Comparison of ENCODE assay signal across 22 cellular contexts in genomic region chr7:14009453-14010418, GRCh38. TPM values are rescaled to one million over a fixed set of nuclear protein-coding genes. Genes with fewer than 3 reads are reported as not detected.
DNase-seq lines count a peak whose midpoint lies in the region; ATAC-seq, FAIRE-seq and TF ChIP-seq lines count a peak whose summit lies in the region.
"Had no signal": no experiment of that assay in that cellular context is flagged by ENCODE, and none has a peak within 500 bp of the region (broad histone marks: within the 10 kb centered on the region; RNA-seq: fewer than 3 reads in every experiment).

No MANE protein-coding gene starts in this region.

- no peak overlapping the region for H2BK5ac ChIP-seq in H1 (ENCODE audit: low read depth, low read length)

- BruUV-seq in HepG2 (replicated peaks; lab: Mats Ljungman, UMichigan) (no TSS peak), PC-3 (replicated peaks; lab: Mats Ljungman, UMichigan) (no TSS peak)

- TF ChIP-seq RAD21 in HepG2 (CRISPR knock-in tag; IDR thresholded peaks at IDR 0.05) = no peak
- TF ChIP-seq RAD21 in H1 (IDR thresholded peaks at IDR 0.05 in 1 of 2, conservative IDR thresholded peaks at IDR 0.05 in 1 of 2; ENCODE audit: low read depth in 2 of 2, low read length in 2 of 2) = no peak

- no peaks in the 10 kb centered on the region for H3K79me1 ChIP-seq in H1 (ENCODE audit: low read depth, low read length)

- H3K18ac ChIP-seq in H1 (ENCODE audit: extremely low read depth, low read length) = no peak overlapping the region

- H4K5ac ChIP-seq in H1 (ENCODE audit: insufficient read length, low read depth, low read length) = no peak overlapping the region

- H3K36me3 ChIP-seq in right lobe of liver (no peaks in the 10 kb centered on the region), HepG2 (replicated peaks in 1 of 2; ENCODE audit: control insufficient read depth in 1 of 2, insufficient read depth in 2 of 2, low read length in 2 of 2) (no peaks in the 10 kb centered on the region), PC-3 (ENCODE audit: low read depth, low read length) (no peaks in the 10 kb centered on the region), H1 (ENCODE audit: control insufficient read depth in 2 of 4, insufficient read depth in 4 of 4, low read length in 3 of 4) (no peaks in the 10 kb centered on the region)
- H3K36me3 ChIP-seq: left ventricle myocardium inferior had no signal

- H3K14ac ChIP-seq in H1 (ENCODE audit: insufficient read length) = no peak overlapping the region

- no peak overlapping the region for H2AK5ac ChIP-seq in H1 (ENCODE audit: low read depth, low read length)

- no peaks in the 10 kb centered on the region for H3K23me2 ChIP-seq in H1 (ENCODE audit: low read depth, low read length)

- H3K23ac ChIP-seq in H1 (ENCODE audit: insufficient read length) = no peak overlapping the region

- WGBS in right lobe of liver (ENCODE audit: insufficient coverage, low coverage, low lambda C conversion rate, missing lambda C conversion rate) = 73% methylated on average over 10 of the region's 10 CpGs
- 40% methylated on average over 10 of the region's 10 CpGs for WGBS in HepG2 (ENCODE audit: low lambda C conversion rate)
- WGBS in H1 (ENCODE audit: extremely low coverage in 1 of 2, insufficient coverage in 1 of 2, insufficient read length in 1 of 2, insufficient replicate concordance in 2 of 2, low coverage in 1 of 2, low lambda C conversion rate in 2 of 2, missing lambda C conversion rate in 1 of 2), 2 experiments = 91% methylated on average over 10 of the region's 10 CpGs; no CpG with 5 or more reads in 1 of the 2 experiments

- no peak overlapping the region for H4K91ac ChIP-seq in H1 (replicated peaks; ENCODE audit: insufficient read length, low read length)

- H3K27me3 ChIP-seq in right lobe of liver (no peaks in the 10 kb centered on the region), HepG2 (ENCODE audit: control insufficient read depth in 1 of 2, insufficient read depth in 2 of 2, low read length in 2 of 2) (no peaks in the 10 kb centered on the region), PC-3 (ENCODE audit: low read length) (no peaks in the 10 kb centered on the region), H1 (replicated peaks in 1 of 4; ENCODE audit: control insufficient read depth in 3 of 4, extremely low read depth in 1 of 4, insufficient read depth in 3 of 4, low read length in 3 of 4) (no peaks in the 10 kb centered on the region; a peak in 1 of 7 replicates)
- H3K27me3 ChIP-seq: dorsolateral prefrontal cortex had no signal

- no peaks in the 10 kb centered on the region for H3F3A ChIP-seq in PC-3 (ENCODE audit: low read length, unreplicated experiment)

- H3K4me3 ChIP-seq in right lobe of liver (peak overlapping the region in 1 of 3 donors; percentile 13), HepG2 (replicated peaks in 1 of 3; ENCODE audit: insufficient read depth in 1 of 3, low read depth in 2 of 3, low read length in 3 of 3) (no peak overlapping the region), PC-3 (ENCODE audit: low read length) (0 out of 2 replicates have a peak overlapping the region, but pooled peaks have one; percentile 31), H1 (ENCODE audit: extremely low read depth in 1 of 4, insufficient read depth in 2 of 4, low read depth in 3 of 4, low read length in 4 of 4) (no peak overlapping the region)
- H3K4me3 ChIP-seq: dorsolateral prefrontal cortex, left ventricle myocardium inferior had no signal

- no peak overlapping the region for H3K4ac ChIP-seq in H1 (replicated peaks; ENCODE audit: insufficient read length, low read depth, low read length)

- FAIRE-seq in HepG2 (lab: Jason Lieb, UNC) = no peak
- no peak for FAIRE-seq in H1 (lab: Jason Lieb, UNC)
- FAIRE-seq: astrocyte, GM18507 had no signal

- H4K20me1 ChIP-seq in HepG2 (ENCODE audit: insufficient read depth, low read length) = no peaks in the 10 kb centered on the region
- H4K20me1 ChIP-seq in PC-3 (ENCODE audit: low read length) = no peaks in the 10 kb centered on the region
- H4K20me1 ChIP-seq in H1 (replicated peaks in 1 of 2; ENCODE audit: control insufficient read depth in 1 of 2, insufficient read depth in 2 of 2, low read length in 2 of 2) = no peaks in the 10 kb centered on the region

- no peak for TF ChIP-seq POLR2A in right lobe of liver (IDR thresholded peaks at IDR 0.05)
- TF ChIP-seq POLR2A in HepG2 (IDR thresholded peaks at IDR 0.05; ENCODE audit: insufficient read depth in 1 of 2, low read depth in 2 of 2, low read length in 2 of 2) = no peak
- TF ChIP-seq POLR2A in H1 (IDR thresholded peaks at IDR 0.05; ENCODE audit: control extremely low read depth in 1 of 2, low read depth in 2 of 2, low read length in 2 of 2) = no peak

- H2AFZ ChIP-seq in HepG2 (ENCODE audit: low read length) (no peak overlapping the region), PC-3 (ENCODE audit: low read length) (peak overlapping the region; percentile 31; the same call in 1 of the 2 replicates), H1 (ENCODE audit: low read length) (no peak overlapping the region)

- H2BK15ac ChIP-seq in H1 (ENCODE audit: low read length) = no peak overlapping the region

- in situ Hi-C loops in HepG2 (cut with HindIII; ENCODE audit: extremely low pct_ligation_motif_present, low pct_unique_long_range_greater_than_20kb) = no loop called here

- intact Hi-C loops in right lobe of liver (cut with DNase I) = no loop called here
- intact Hi-C loops in HepG2 (cut with micrococcal nuclease; ENCODE audit: unreplicated experiment) = no loop called here
- intact Hi-C loops in PC-3 (cut with micrococcal nuclease) = no loop called here

- H3K27ac ChIP-seq in right lobe of liver = no peak overlapping the region
- no peak overlapping the region for H3K27ac ChIP-seq in HepG2 (ENCODE audit: extremely low read length, insufficient read depth, low read length)
- H3K27ac ChIP-seq in PC-3 (ENCODE audit: low read length) = no peak overlapping the region
- H3K27ac ChIP-seq in H1 (ENCODE audit: low read depth, low read length) = no peak overlapping the region
- H3K27ac ChIP-seq: dorsolateral prefrontal cortex, left ventricle myocardium inferior had no signal

- H3K9me3 ChIP-seq in right lobe of liver (no peaks in the 10 kb centered on the region), HepG2 (ENCODE audit: low read length) (peaks cover 57% of the 10 kb centered on the region), PC-3 (ENCODE audit: low read length) (no peaks in the 10 kb centered on the region), H1 (ENCODE audit: insufficient read depth in 2 of 2, low read depth in 1 of 2, low read length in 1 of 2) (no peaks in the 10 kb centered on the region)
- H3K9me3 ChIP-seq: left ventricle myocardium inferior had no signal

- H3K4me2 ChIP-seq in HepG2 (ENCODE audit: low read depth, low read length) = no peak overlapping the region
- peak overlapping the region; percentile 11; the same call in 1 of the 2 replicates for H3K4me2 ChIP-seq in PC-3 (ENCODE audit: low read length)
- H3K4me2 ChIP-seq in H1 (ENCODE audit: insufficient read depth in 1 of 2, low read depth in 2 of 2, low read length in 2 of 2) = no peak overlapping the region

- H2BK20ac ChIP-seq in H1 (ENCODE audit: low read length) = no peak overlapping the region

- DNase-seq in right lobe of liver = no peak
- no peak for DNase-seq in HepG2 (ENCODE audit: low spot score)
- no peak for DNase-seq in PC-3
- no peak for DNase-seq in H1 (ENCODE audit: low read depth in 1 of 2, low spot score in 2 of 2)
- no peak for DNase-seq in DMS79 treated with DMSO at 0.1 percent for 48 hours (lab: John Stamatoyannopoulos, UW)
- no peak for DNase-seq in DMS53 (lab: John Stamatoyannopoulos, UW)
- DNase-seq in NCI-H187 (lab: John Stamatoyannopoulos, UW) = no peak
- DNase-seq: activated CD4-positive, alpha-beta T cell treated with anti-CD3 and anti-CD28 coated beads for 4 hours; activated naive CD8-positive, alpha-beta T cell treated with anti-CD3 and anti-CD28 coated beads for 36 hours; central memory CD4-positive, alpha-beta T cell; dorsolateral prefrontal cortex; left ventricle myocardium inferior; midbrain; NCI-H1436; NCI-H2171 treated with DMSO at 0.1 percent for 48 hours; NCI-H524 treated with DMSO at 0.1 percent for 48 hours; nephron progenitor cell had no signal

- no peaks in the 10 kb centered on the region for H3K9me2 ChIP-seq in PC-3 (replicated peaks; ENCODE audit: low read length)

- TF ChIP-seq CTCF in right lobe of liver (IDR thresholded peaks at IDR 0.05) (no peak), HepG2 (CRISPR knock-in tag; IDR thresholded peaks at IDR 0.05) (no peak), PC-3 (conservative IDR thresholded peaks at IDR 0.05; ENCODE audit: low read depth, low read length) (no peak), H1 (IDR thresholded peaks at IDR 0.05; ENCODE audit: control extremely low read depth in 1 of 3, insufficient read depth in 1 of 3, low read depth in 1 of 3, low read length in 3 of 3) (no peak)

- no peak for TF ChIP-seq EP300 in HepG2 (IDR thresholded peaks at IDR 0.05; ENCODE audit: low read depth in 2 of 2, low read length in 2 of 2)
- TF ChIP-seq EP300 in HepG2 (CRISPR knock-in tag; IDR thresholded peaks at IDR 0.05; ENCODE audit: borderline replicate concordance) = no peak
- TF ChIP-seq EP300 in H1 (IDR thresholded peaks at IDR 0.05; ENCODE audit: borderline replicate concordance in 1 of 2, low read depth in 2 of 2, low read length in 2 of 2) = no peak

- H4K8ac ChIP-seq in H1 (ENCODE audit: extremely low read depth, insufficient read depth, low read length) = no peak overlapping the region

- no peaks in the 10 kb centered on the region for H3K79me2 ChIP-seq in HepG2 (ENCODE audit: insufficient read depth, low read length)
- H3K79me2 ChIP-seq in PC-3 (ENCODE audit: low read length) = no peaks in the 10 kb centered on the region
- no peaks in the 10 kb centered on the region for H3K79me2 ChIP-seq in H1 (ENCODE audit: control insufficient read depth in 1 of 2, insufficient read depth in 2 of 2, low read length in 2 of 2)

- H3K9ac ChIP-seq in HepG2 (ENCODE audit: insufficient read depth, low read depth, low read length) = no peak overlapping the region
- no peak overlapping the region for H3K9ac ChIP-seq in PC-3 (ENCODE audit: low read length)
- no peak overlapping the region for H3K9ac ChIP-seq in H1 (replicated peaks in 1 of 4; ENCODE audit: extremely low read depth in 1 of 4, low read depth in 3 of 4, low read length in 3 of 4)

- no peak overlapping the region for H2BK12ac ChIP-seq in H1 (ENCODE audit: low read depth, low read length)

- no peak overlapping the region for H2BK120ac ChIP-seq in H1 (replicated peaks; ENCODE audit: low read depth, low read length)

- H3K4me1 ChIP-seq in right lobe of liver (no peaks in the 10 kb centered on the region), HepG2 (ENCODE audit: insufficient read depth, low read length) (no peaks in the 10 kb centered on the region), PC-3 (ENCODE audit: insufficient read depth, low read length) (no peaks in the 10 kb centered on the region), H1 (replicated peaks in 1 of 4; ENCODE audit: control insufficient read depth in 3 of 4, insufficient read depth in 4 of 4, low read length in 3 of 4) (no peaks in the 10 kb centered on the region; a peak in 1 of 7 replicates)
- H3K4me1 ChIP-seq: left ventricle myocardium inferior had no signal

- ATAC-seq in right lobe of liver (peak; percentile 46 to 82 (median 65)), HepG2 (no peak), PC-3 (no peak; the same call in 1 of the 2 replicates), HG03565 (IDR thresholded peaks at IDR 0.05; ENCODE audit: unreplicated experiment) (no peak)
- ATAC-seq: Right ventricle myocardium inferior had no signal

- POLR2A ChIA-PET in HepG2 (lab: Yijun Ruan, JAX) = no interaction called here
- POLR2A ChIA-PET in PC-3 (lab: Charles Lee; ENCODE audit: unreplicated experiment) = no interaction called here
- POLR2A ChIA-PET in H1 (lab: Charles Lee; ENCODE audit: partially characterized antibody) = interaction anchor here (0.9 kb wide), 1 partner anchor 21 kb away, joined by 4 read pairs; no protein-coding TSS in a partner anchor

- CTCF ChIA-PET in HepG2 (lab: Yijun Ruan, JAX; ENCODE audit: low intra/inter-chr PET ratio, low total read pairs) = no interaction called here
- CTCF ChIA-PET in PC-3 (lab: Charles Lee) = interaction anchor here (0.6 kb wide), 1 partner anchor 12 kb away, joined by 3 read pairs; no protein-coding TSS in a partner anchor
- CTCF ChIA-PET in H1 (lab: Charles Lee; ENCODE audit: partially characterized antibody) = no interaction called here

- H3K56ac ChIP-seq in H1 (replicated peaks; ENCODE audit: insufficient read length, low read depth, low read length) = no peak overlapping the region

RNA-seq across cellular contexts. Expression of gene ETV1, which starts 20.3 kb away (rescaled TPM):
- total RNA-seq in right lobe of liver = 1 to 10 TPM; 3.3 to 8.2 (median 5.6) TPM
- 0.24 and 0.48 TPM in 2 replicates for total RNA-seq in HepG2 (2016; rRNA removed; fragmentation: Illumina TruSeq; extraction: Trizol)
- 0.10 TPM in 1 of 2 replicates, not detected in the other for total RNA-seq in HepG2 (2016; cell fraction: cytosol; rRNA removed; fragmentation: Illumina TruSeq; extraction: Trizol; ENCODE audit: low read depth)
- 0.09 and 0.51 TPM in 2 replicates for total RNA-seq in HepG2 (2016; cell fraction: insoluble cytoplasmic fraction; rRNA removed; fragmentation: Illumina TruSeq; extraction: Trizol)
- 0.15 TPM in 1 of 2 replicates, not detected in the other for total RNA-seq in HepG2 (2016; cell fraction: membrane; rRNA removed; fragmentation: Illumina TruSeq; extraction: Trizol)
- total RNA-seq in HepG2 (2016; cell fraction: nucleus; rRNA removed; fragmentation: Illumina TruSeq; extraction: Trizol) = 0.47 and 0.50 TPM in 2 replicates
- polyA plus RNA-seq in HepG2 (2011; rRNA removed) = 0.04 and 0.08 TPM in 2 replicates
- 0.01 and 0.09 TPM in 2 replicates for polyA plus RNA-seq in HepG2 (2011; cell fraction: cytosol; rRNA removed)
- 0.28 and 0.42 TPM in 2 replicates for polyA plus RNA-seq in HepG2 (2011; cell fraction: nucleus; rRNA removed)
- polyA plus RNA-seq in HepG2 (2012) = 0.21 TPM in 1 of 2 replicates, not detected in the other
- polyA plus RNA-seq in HepG2 (2016; cell fraction: cytosol; fragmentation: Illumina TruSeq; extraction: Trizol; ENCODE audit: low read depth) = not detected in 2 replicates
- 0.25 and 0.35 TPM in 2 replicates for polyA plus RNA-seq in HepG2 (2016; cell fraction: insoluble cytoplasmic fraction; fragmentation: Illumina TruSeq; extraction: Trizol; ENCODE audit: low read depth)
- 0.03 TPM in 1 of 2 replicates, not detected in the other for polyA plus RNA-seq in HepG2 (2016; cell fraction: membrane; fragmentation: Illumina TruSeq; extraction: Trizol; ENCODE audit: low read depth)
- 0.15 TPM in 1 of 2 replicates, not detected in the other for polyA plus RNA-seq in HepG2 (2016; cell fraction: nucleus; fragmentation: Illumina TruSeq; extraction: Trizol; ENCODE audit: insufficient read depth, low read depth)
- 0.68 TPM in 1 of 2 replicates, not detected in the other for polyA minus RNA-seq in HepG2 (2011; rRNA and poly(A)+ RNA removed; ENCODE audit: low replicate concordance)
- not detected in 2 replicates for polyA minus RNA-seq in HepG2 (2011; cell fraction: cytosol; rRNA and poly(A)+ RNA removed)
- 0.87 TPM in 1 of 2 replicates, not detected in the other for polyA minus RNA-seq in HepG2 (2011; cell fraction: nucleus; rRNA and poly(A)+ RNA removed)
- 10.4 and 20.6 TPM in 2 replicates for total RNA-seq in PC-3 (2014; rRNA removed)
- total RNA-seq in H1 (2021; fragmentation: NEBNext Ultra II Directional; extraction: Animal tissue kit (Norgen Biotek cat#: 25700)) = 87.5 and 91.2 TPM in 2 replicates
- 58.3 and 63.2 TPM in 2 replicates for polyA plus RNA-seq in H1 (2011; rRNA removed)
- polyA plus RNA-seq in H1 (2011; cell fraction: cytosol; rRNA removed) = 53.4 TPM
- 127 TPM for polyA plus RNA-seq in H1 (2011; cell fraction: nucleus; rRNA removed)
- polyA plus RNA-seq in H1 (2012, experiment 1 of 2) = 33.2 to 48.2 TPM (median 44.6 TPM) in 4 replicates
- polyA plus RNA-seq in H1 (2012, experiment 2 of 2) = 3.6 TPM
- polyA plus RNA-seq in H1 (2013, experiment 1 of 2) = 84.8 TPM
- polyA plus RNA-seq in H1 (2013, experiment 2 of 2) = 80.7 TPM
- 109 and 115 TPM in 2 replicates for polyA minus RNA-seq in H1 (2011; rRNA and poly(A)+ RNA removed)
- 51.9 TPM for polyA minus RNA-seq in H1 (2011; cell fraction: cytosol; rRNA and poly(A)+ RNA removed)
- 97.7 TPM for polyA minus RNA-seq in H1 (2011; cell fraction: nucleus; rRNA and poly(A)+ RNA removed)
- total RNA-seq: T-helper 1 cell treated with Interleukin-12 subunit alpha and Interleukin-12 subunit beta and Interleukin-4 antibody, amounts not matched to agents 30 ng/mL and 1 ng/mL, for 36 hours had no signal

Comparison
In these comparisons a context has a peak if more than half of its experiments do, and no peak if none do; other contexts are left out.
1. ATAC-seq: peak in right lobe of liver (4 of 4); none in HepG2 (single experiment), PC-3 (single experiment) and HG03565 (single experiment).